In the genomic region with DNA sequence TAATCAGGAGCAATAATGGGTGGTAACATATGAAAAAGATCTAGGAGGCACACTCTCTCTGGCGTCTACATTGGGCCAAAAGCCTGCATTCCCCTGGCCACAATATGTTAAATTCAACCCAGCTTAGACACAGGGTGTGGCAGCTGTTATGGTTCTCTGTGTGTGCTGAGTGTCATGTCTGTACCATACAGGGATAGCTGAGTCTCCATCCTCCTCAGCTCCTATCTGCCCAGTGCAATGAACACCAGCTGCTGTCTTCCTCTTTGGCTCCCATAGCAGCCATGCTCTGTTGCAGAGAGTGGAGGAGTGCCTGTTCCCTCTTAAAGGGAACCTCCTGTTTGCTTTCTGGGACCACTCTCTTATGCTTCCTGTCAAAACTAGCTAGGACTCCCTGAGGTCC, we compare ENCODE assay signal across 27 cellular contexts.
"Had no signal": no experiment of that assay in that cellular context is flagged by ENCODE, and none has a peak within 500 bp of the region (broad histone marks: within the 10 kb centered on the region; RNA-seq: fewer than 3 reads in every experiment).

No MANE protein-coding gene starts in this region.

- H3K4me1 ChIP-seq: pancreas, prostate gland had no signal

- DNase-seq: activated B cell treated with CpG ODN at 0.5 μM for 24 hours; activated gamma-delta T cell; activated naive CD4-positive, alpha-beta T cell treated with anti-CD3 and anti-CD28 coated beads, Interleukin-2, amount 10 ng/mL, durations not matched to agents 7 days and 5 days; activated T-cell treated with anti-CD3 and anti-CD28 coated beads, Interleukin-2, amount 50 U/mL, for 1 hour; amniotic stem cell; caudate nucleus; cortex of kidney; effector memory CD8-positive, alpha-beta T cell; glutamatergic neuron; islet precursor cell; left cardiac atrium; midbrain; naive thymus-derived CD8-positive, alpha-beta T cell; nucleus accumbens; pancreas; retina; small intestine; stimulated activated CD4-positive, alpha-beta T cell treated with anti-CD3 and anti-CD28 coated beads, Interleukin-1b, Interleukin-23, amount 100 ng/mL, for 48 hours; stimulated activated CD4-positive, alpha-beta T cell treated with anti-CD3 and anti-CD28 coated beads, Interleukin-4, amount 100 ng/mL, for 4 hours; stimulated activated CD8-positive, alpha-beta memory T cell treated with anti-CD3 and anti-CD28 coated beads, Interleukin-4, amount 100 ng/mL, for 48 hours; stimulated activated naive CD8-positive, alpha-beta T cell treated with anti-CD3 and anti-CD28 coated beads, Interleukin-15, amount 100 ng/mL, for 72 hours; substantia nigra had no signal

- H3K4me2 ChIP-seq: hepatocyte had no signal

- H3K79me2 ChIP-seq: hepatocyte had no signal

- H3K27me3 ChIP-seq: hepatocyte, pancreas had no signal

- ATAC-seq: effector memory CD8-positive, alpha-beta T cell; esophagus mucosa; left cardiac atrium; naive thymus-derived CD8-positive, alpha-beta T cell; pancreas; sciatic nerve; stimulated activated memory B cell treated with anti-CD40 and anti-IgM and Interleukin-4, amounts not matched to agents 10 μg/mL and 1 μg/mL and 100 μg/mL, for 72 hours; stimulated activated naive CD8-positive, alpha-beta T cell treated with anti-CD3 and anti-CD28 coated beads, Interleukin-15, amount 100 ng/mL, for 72 hours had no signal

- H3K36me3 ChIP-seq: pancreas, prostate gland had no signal

- H2AFZ ChIP-seq: hepatocyte had no signal

- H3K27ac ChIP-seq: hepatocyte, pancreas, prostate gland had no signal

- H3K9me3 ChIP-seq: pancreas, prostate gland had no signal

- H3K4me3 ChIP-seq: hepatocyte, pancreas, prostate gland had no signal
